In genomic region chr11:95853862-95854261, GRCh38 we compare ENCODE assay signal across 25 cellular contexts.
"Had no signal": no experiment of that assay in that cellular context is flagged by ENCODE, and none has a peak within 500 bp of the region (broad histone marks: within the 10 kb centered on the region; RNA-seq: fewer than 3 reads in every experiment).

No MANE protein-coding gene starts in this region.

- H3K4me3 ChIP-seq: neural progenitor cell, pancreas, psoas muscle, right lobe of liver, sigmoid colon, stomach, thoracic aorta, thyroid gland, tibial nerve, upper lobe of left lung, vagina had no signal

- H3K9me3 Mint-ChIP-seq: naive thymus-derived CD8-positive, alpha-beta T cell; natural killer cell treated with Interleukin-12 subunit alpha and Interleukin-12 subunit beta and Interleukin-15 and Interleukin-18, amount 100 ng/mL, for 72 hours; neural progenitor cell; stimulated activated effector memory CD8-positive, alpha-beta T cell treated with anti-CD3 and anti-CD28 coated beads, Interleukin-12 subunit alpha, Interleukin-12 subunit beta, amount 100 ng/mL, for 72 hours; stimulated activated naive B cell treated with anti-CD40 and anti-IgM and Interleukin-4, amounts not matched to agents 10 μg/mL and 1 μg/mL and 100 μg/mL, for 72 hours; stimulated activated naive CD8-positive, alpha-beta T cell treated with anti-CD3 and anti-CD28 coated beads, Interleukin-15, Interleukin-2, amounts not matched to agents 100 ng/mL and 50 ng/mL, for 24 hours had no signal

- H3K4me3 Mint-ChIP-seq: naive thymus-derived CD8-positive, alpha-beta T cell; natural killer cell treated with Interleukin-12 subunit alpha and Interleukin-12 subunit beta and Interleukin-15 and Interleukin-18, amount 100 ng/mL, for 72 hours; neural progenitor cell; stimulated activated effector memory CD8-positive, alpha-beta T cell treated with anti-CD3 and anti-CD28 coated beads, Interleukin-12 subunit alpha, Interleukin-12 subunit beta, amount 100 ng/mL, for 72 hours; stimulated activated naive B cell treated with anti-CD40 and anti-IgM and Interleukin-4, amounts not matched to agents 10 μg/mL and 1 μg/mL and 100 μg/mL, for 72 hours; stimulated activated naive CD8-positive, alpha-beta T cell treated with anti-CD3 and anti-CD28 coated beads, Interleukin-15, Interleukin-2, amounts not matched to agents 100 ng/mL and 50 ng/mL, for 24 hours had no signal

- DNase-seq: naive thymus-derived CD8-positive, alpha-beta T cell; nucleus accumbens; pancreas; psoas muscle; right cardiac atrium; right lobe of liver; sigmoid colon; small intestine; stimulated activated CD4-positive, alpha-beta T cell treated with anti-CD3 and anti-CD28 coated beads, Interleukin-15, amount 100 ng/mL, for 24 hours; stimulated activated CD4-positive, alpha-beta T cell treated with anti-CD3 and anti-CD28 coated beads, Interleukin-2, amount 100 ng/mL, for 24 hours; stimulated activated CD4-positive, alpha-beta T cell treated with anti-CD3 and anti-CD28 coated beads, Interleukin-2, amount 100 ng/mL, for 48 hours; stimulated activated CD4-positive, alpha-beta T cell treated with anti-CD3 and anti-CD28 coated beads, Interleukin-4, amount 100 ng/mL, for 24 hours; stimulated activated naive B cell treated with anti-CD40 and anti-IgM and Interleukin-4, amounts not matched to agents 10 μg/mL and 1 μg/mL and 100 μg/mL, for 72 hours; stimulated activated naive CD4-positive, alpha-beta T cell treated with Interleukin-2 at 50 U/mL for 16 hours; stomach; thyroid gland; upper lobe of left lung had no signal

- H3K9me3 ChIP-seq: neutrophil, pancreas, psoas muscle, right lobe of liver, sigmoid colon, stomach, thoracic aorta, thyroid gland, tibial nerve, upper lobe of left lung, vagina had no signal

- ATAC-seq: naive thymus-derived CD8-positive, alpha-beta T cell; natural killer cell treated with Interleukin-12 subunit alpha and Interleukin-12 subunit beta and Interleukin-15 and Interleukin-18, amount 100 ng/mL, for 72 hours; pancreas; psoas muscle; right cardiac atrium; right lobe of liver; stimulated activated effector memory CD8-positive, alpha-beta T cell treated with anti-CD3 and anti-CD28 coated beads, Interleukin-12 subunit alpha, Interleukin-12 subunit beta, amount 100 ng/mL, for 72 hours; stimulated activated naive B cell treated with anti-CD40 and anti-IgM and Interleukin-4, amounts not matched to agents 10 μg/mL and 1 μg/mL and 100 μg/mL, for 72 hours had no signal

- H3K27me3 Mint-ChIP-seq: naive thymus-derived CD8-positive, alpha-beta T cell; natural killer cell treated with Interleukin-12 subunit alpha and Interleukin-12 subunit beta and Interleukin-15 and Interleukin-18, amount 100 ng/mL, for 72 hours; stimulated activated naive B cell treated with anti-CD40 and anti-IgM and Interleukin-4, amounts not matched to agents 10 μg/mL and 1 μg/mL and 100 μg/mL, for 72 hours; stimulated activated naive CD8-positive, alpha-beta T cell treated with anti-CD3 and anti-CD28 coated beads, Interleukin-15, Interleukin-2, amounts not matched to agents 100 ng/mL and 50 ng/mL, for 24 hours had no signal

- H3K27ac ChIP-seq: neural progenitor cell, neutrophil, pancreas, psoas muscle, right lobe of liver, sigmoid colon, stomach, thoracic aorta, thyroid gland, tibial nerve, upper lobe of left lung, vagina had no signal

- H3K36me3 ChIP-seq: neural progenitor cell, neutrophil, right lobe of liver had no signal

- H3K4me1 ChIP-seq: neural progenitor cell, pancreas, psoas muscle, right lobe of liver, upper lobe of left lung, vagina had no signal

- H3K27ac Mint-ChIP-seq: neural progenitor cell; stimulated activated naive B cell treated with anti-CD40 and anti-IgM and Interleukin-4, amounts not matched to agents 10 μg/mL and 1 μg/mL and 100 μg/mL, for 72 hours had no signal

- H3K27me3 ChIP-seq: neural progenitor cell, neutrophil, pancreas, right lobe of liver, sigmoid colon, stomach, thyroid gland, tibial nerve, upper lobe of left lung, vagina had no signal

- H3K4me1 Mint-ChIP-seq: naive thymus-derived CD8-positive, alpha-beta T cell; neural progenitor cell; stimulated activated effector memory CD8-positive, alpha-beta T cell treated with anti-CD3 and anti-CD28 coated beads, Interleukin-12 subunit alpha, Interleukin-12 subunit beta, amount 100 ng/mL, for 72 hours had no signal
